In the genomic region with DNA sequence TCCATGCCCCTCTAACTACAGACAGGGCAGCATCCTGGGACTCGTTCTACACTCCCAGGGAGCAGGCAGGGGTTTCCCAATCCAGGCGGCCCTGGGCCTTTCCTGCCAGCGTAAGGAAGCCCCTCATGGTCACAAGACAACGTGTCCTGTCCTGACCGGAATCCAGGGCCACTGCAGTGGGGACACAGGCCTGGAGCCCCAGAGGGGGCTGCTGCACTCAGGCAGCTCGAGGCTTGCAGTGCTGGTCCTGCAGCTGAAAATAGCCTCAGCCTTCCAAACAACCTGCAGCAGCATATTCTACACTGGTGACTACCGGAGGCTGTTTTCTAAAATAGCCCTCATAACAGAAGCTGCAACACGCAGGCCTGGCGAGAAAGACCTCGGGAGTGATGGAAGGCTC, we compare ENCODE assay signal across 4 cellular contexts. TPM values are rescaled to one million over a fixed set of nuclear protein-coding genes. Genes with fewer than 3 reads are reported as not detected.
"Had no signal": no experiment of that assay in that cellular context is flagged by ENCODE, and none has a peak within 500 bp of the region (broad histone marks: within the 10 kb centered on the region; RNA-seq: fewer than 3 reads in every experiment).

No MANE protein-coding gene starts in this region.

RNA-seq across cellular contexts. Expression of gene CHRFAM7A, which starts 18.5 kb away (rescaled TPM):
- total RNA-seq: epithelial cell of proximal tubule had no signal
- polyA plus RNA-seq: mammary epithelial cell had no signal

RNA-seq across cellular contexts. Expression of gene GOLGA8R, which starts 39.2 kb away (rescaled TPM):
- total RNA-seq: epithelial cell of proximal tubule had no signal
- polyA plus RNA-seq: foreskin keratinocyte, hepatocyte had no signal
